In the genomic region with DNA sequence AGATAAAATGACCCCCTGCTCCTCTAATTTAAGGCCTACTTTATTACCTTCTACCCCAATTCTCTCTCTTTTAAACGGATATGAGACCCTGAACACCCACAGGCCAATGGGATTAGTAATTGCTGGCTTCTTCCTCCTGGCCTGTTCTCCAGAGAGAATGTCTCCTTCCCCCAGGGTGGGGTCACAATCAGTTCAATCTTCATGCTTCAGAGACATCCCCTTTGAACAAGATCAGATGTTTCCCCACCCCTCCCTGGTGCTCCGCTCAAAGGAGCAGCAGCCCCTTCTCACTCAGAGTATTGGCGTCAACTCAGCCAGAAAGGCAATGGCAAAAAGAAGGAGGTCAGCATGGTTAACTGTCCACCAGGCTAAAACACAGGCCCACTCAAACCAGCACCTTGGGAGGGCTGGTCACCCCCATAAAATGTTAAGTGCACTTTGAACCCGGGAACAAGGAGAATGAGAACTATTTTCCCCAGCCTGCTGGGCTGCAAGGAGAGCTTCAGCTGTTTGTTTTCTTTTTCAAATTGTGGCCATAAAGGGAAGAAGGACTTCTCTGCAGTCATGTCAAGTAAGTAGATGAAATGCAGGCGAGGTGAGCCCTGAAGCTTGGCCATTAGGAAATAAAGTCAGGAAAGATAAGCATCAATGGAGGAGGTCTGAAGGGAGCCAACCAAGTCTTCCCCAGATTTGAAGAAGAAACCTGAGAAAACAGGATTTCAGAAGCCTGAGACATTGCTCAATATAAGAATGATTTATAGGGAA, we compare ENCODE assay signal across 1 cellular context.
TF ChIP-seq lines count a peak whose summit lies in the region.

No MANE protein-coding gene starts in this region.

TF ChIP-seq in GM23338, 12 proteins besides CTCF, POLR2A, EP300 and RAD21:
- TF ChIP-seq ZNF462 (CRISPR knock-in tag; IDR thresholded peaks at IDR 0.05) = no peak
- no peak for TF ChIP-seq EZH2phosphoT487 (IDR thresholded peaks at IDR 0.05; ENCODE audit: unreplicated experiment)
- no peak for TF ChIP-seq NANOG (IDR thresholded peaks at IDR 0.05; ENCODE audit: borderline replicate concordance)
